In genomic region chr7:50184266-50184665, GRCh38 we compare ENCODE assay signal across 27 cellular contexts.
"Had no signal": no experiment of that assay in that cellular context is flagged by ENCODE, and none has a peak within 500 bp of the region (broad histone marks: within the 10 kb centered on the region; RNA-seq: fewer than 3 reads in every experiment).

No MANE protein-coding gene starts in this region.

- H3K27me3 Mint-ChIP-seq: stimulated activated naive B cell treated with anti-CD40 and anti-IgM and Interleukin-4, amounts not matched to agents 10 μg/mL and 1 μg/mL and 100 μg/mL, for 72 hours had no signal

- H3K9me3 ChIP-seq: lower lobe of right lung, pancreas, prostate gland, testis, thyroid gland, transverse colon, upper lobe of left lung had no signal

- H3K4me3 Mint-ChIP-seq: naive thymus-derived CD8-positive, alpha-beta T cell; nephron; neural crest cell; stimulated activated naive B cell treated with anti-CD40 and anti-IgM and Interleukin-4, amounts not matched to agents 10 μg/mL and 1 μg/mL and 100 μg/mL, for 72 hours had no signal

- H3K27ac Mint-ChIP-seq: naive thymus-derived CD8-positive, alpha-beta T cell; nephron; stimulated activated naive B cell treated with anti-CD40 and anti-IgM and Interleukin-4, amounts not matched to agents 10 μg/mL and 1 μg/mL and 100 μg/mL, for 72 hours had no signal

- ATAC-seq: left cardiac atrium; left lobe of liver; lower lobe of right lung; naive thymus-derived CD8-positive, alpha-beta T cell; pancreas; right cardiac atrium; sciatic nerve; stimulated activated naive CD8-positive, alpha-beta T cell treated with anti-CD3 and anti-CD28 coated beads, Interleukin-15, Interleukin-2, amounts not matched to agents 100 U/mL and 50 U/mL, for 24 hours had no signal

- H3K9me3 Mint-ChIP-seq: nephron had no signal

- H3K4me1 Mint-ChIP-seq: nephron, neural crest cell had no signal

- DNase-seq: kidney glomerular epithelial cell; left cardiac atrium; lower lobe of right lung; mammary epithelial cell; mesenchymal stem cell; naive thymus-derived CD8-positive, alpha-beta T cell; nucleus accumbens; pancreas; posterior cingulate gyrus; retina; right cardiac atrium; stimulated activated CD4-positive, alpha-beta T cell treated with anti-CD3 and anti-CD28 coated beads, Interleukin-12 subunit alpha, Interleukin-12 subunit beta, amount 100 ng/mL, for 4 hours; stimulated activated CD4-positive, alpha-beta T cell treated with anti-CD3 and anti-CD28 coated beads, Interleukin-15, amount 100 ng/mL, for 24 hours; stimulated activated CD4-positive, alpha-beta T cell treated with anti-CD3 and anti-CD28 coated beads, Interleukin-2, amount 100 ng/mL, for 24 hours; stimulated activated CD4-positive, alpha-beta T cell treated with anti-CD3 and anti-CD28 coated beads, Interleukin-4, amount 100 ng/mL, for 1 hour; stimulated activated naive B cell treated with anti-CD40 and anti-IgM and Interleukin-4, amounts not matched to agents 10 μg/mL and 1 μg/mL and 100 μg/mL, for 72 hours; stimulated activated naive CD8-positive, alpha-beta T cell treated with anti-CD3 and anti-CD28 coated beads, Interleukin-15, Interleukin-2, amounts not matched to agents 100 U/mL and 50 U/mL, for 24 hours; stomach; testis; thyroid gland; transverse colon; upper lobe of left lung had no signal
